ENCODE assay signal across 20 cellular contexts in the genomic region with DNA sequence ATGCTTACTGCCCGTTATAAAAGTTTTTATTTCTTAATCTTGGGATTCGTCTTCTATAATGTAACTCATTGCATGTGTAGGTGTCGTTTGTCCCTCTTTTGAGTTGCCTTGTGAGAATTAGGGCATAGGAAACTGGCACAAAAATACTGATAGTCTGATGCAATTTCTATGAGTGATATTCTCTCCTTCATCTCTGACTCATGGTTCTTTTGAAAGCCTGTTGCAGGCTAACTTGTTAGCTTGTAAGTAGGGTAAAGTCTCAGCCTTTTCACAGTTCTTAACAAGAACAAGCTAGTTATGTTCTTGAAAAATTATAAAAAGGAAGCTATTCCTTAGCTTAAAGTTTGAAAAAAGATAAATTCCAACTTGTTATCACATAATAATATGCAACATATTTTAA.
A peak's percentile ranks its signal among the peaks of the same experiment; 100 is the strongest.
DNase-seq lines count a peak whose midpoint lies in the region; TF ChIP-seq lines count a peak whose summit lies in the region.
"Had no signal": no experiment of that assay in that cellular context is flagged by ENCODE, and none has a peak within 500 bp of the region (broad histone marks: within the 10 kb centered on the region; RNA-seq: fewer than 3 reads in every experiment).

No MANE protein-coding gene starts in this region.

- H3K9ac ChIP-seq in SU-DHL-6 (ENCODE audit: low read length) (no peak overlapping the region), smooth muscle cell (ENCODE audit: low read depth) (no peak overlapping the region)
- H3K9ac ChIP-seq: BLaER1 treated with 17β-estradiol and CSF1 and Interleukin-3, amounts not matched to agents 10 nM and 100 nM had no signal

- no peaks in the 10 kb centered on the region for H3K9me2 ChIP-seq in SU-DHL-6 (replicated peaks; ENCODE audit: insufficient read depth, low read length)

- H3F3A ChIP-seq in SU-DHL-6 (ENCODE audit: insufficient read depth) (no peaks in the 10 kb centered on the region), smooth muscle cell (ENCODE audit: low read depth) (no peaks in the 10 kb centered on the region)

- H3K4me2 ChIP-seq in SU-DHL-6 (ENCODE audit: low read depth, low read length, poor library complexity, severe bottlenecking) = no peak overlapping the region
- H3K4me2 ChIP-seq in smooth muscle cell = no peak overlapping the region
- H3K4me2 ChIP-seq: BLaER1 treated with 17β-estradiol and CSF1 and Interleukin-3, amounts not matched to agents 10 nM and 100 nM had no signal

- H3K4me1 ChIP-seq in smooth muscle cell (ENCODE audit: low read depth) = no peaks in the 10 kb centered on the region
- H3K4me1 ChIP-seq: BLaER1 treated with 17β-estradiol and CSF1 and Interleukin-3, amounts not matched to agents 10 nM and 100 nM; spleen; transverse colon had no signal

- H4K20me1 ChIP-seq in SU-DHL-6 (ENCODE audit: low read depth, low read length) = no peaks in the 10 kb centered on the region
- H4K20me1 ChIP-seq in smooth muscle cell (ENCODE audit: low read depth) = no peaks in the 10 kb centered on the region
- H4K20me1 ChIP-seq: BLaER1 treated with 17β-estradiol and CSF1 and Interleukin-3, amounts not matched to agents 10 nM and 100 nM had no signal

- H3K36me3 ChIP-seq in SU-DHL-6 (ENCODE audit: low read length) (no peaks in the 10 kb centered on the region), smooth muscle cell (ENCODE audit: low read depth) (no peaks in the 10 kb centered on the region)
- H3K36me3 ChIP-seq: BLaER1 treated with 17β-estradiol and CSF1 and Interleukin-3, amounts not matched to agents 10 nM and 100 nM; ovary; spleen; transverse colon had no signal

- H3K27ac ChIP-seq in SU-DHL-6 (ENCODE audit: low read depth, low read length) = no peak overlapping the region
- H3K27ac ChIP-seq in smooth muscle cell (ENCODE audit: low read depth) = no peak overlapping the region
- H3K27ac ChIP-seq: 22Rv1; BLaER1 treated with 17β-estradiol and CSF1 and Interleukin-3, amounts not matched to agents 10 nM and 100 nM; ovary; spleen; transverse colon had no signal

- H2AFZ ChIP-seq in SU-DHL-6 (ENCODE audit: low read depth, low read length, severe bottlenecking) (peak overlapping the region; percentile 43), smooth muscle cell (ENCODE audit: low read depth) (peak overlapping the region; percentile 2)

- DNase-seq in DMS53 (lab: John Stamatoyannopoulos, UW) (peak; percentile 12), DMS53 treated with DMSO at 0.1 percent for 48 hours (lab: John Stamatoyannopoulos, UW; ENCODE audit: unreplicated experiment) (no peak), fibroblast of peridontal ligament (ENCODE audit: extremely low read depth) (peak; percentile 86), smooth muscle cell (lab: John Stamatoyannopoulos, UW; ENCODE audit: unreplicated experiment) (no peak), pons (ENCODE audit: low spot score) (no peak), UCSD-AML1 (lab: John Stamatoyannopoulos, UW; ENCODE audit: unreplicated experiment) (no peak), OCI-M1 (lab: John Stamatoyannopoulos, UW) (no peak)
- DNase-seq: activated B cell treated with CpG ODN at 0.5 μM for 24 hours; activated effector memory CD4-positive, alpha-beta T cell treated with anti-CD3 and anti-CD28 coated beads, Interleukin-2, amount 50 U/mL, for 16 hours; aorta; cortex of kidney; hypothalamus; NCI-H2081 treated with DMSO at 0.1 percent for 48 hours; NCI-H69; ovary; spleen; transverse colon had no signal

- no peaks in the 10 kb centered on the region for H3K27me3 ChIP-seq in SU-DHL-6 (ENCODE audit: low read length)
- no peaks in the 10 kb centered on the region for H3K27me3 ChIP-seq in smooth muscle cell (ENCODE audit: low read depth)
- H3K27me3 ChIP-seq: BLaER1 treated with 17β-estradiol and CSF1 and Interleukin-3, amounts not matched to agents 10 nM and 100 nM; ovary; spleen; transverse colon had no signal

- no peaks in the 10 kb centered on the region for H3K79me2 ChIP-seq in SU-DHL-6 (ENCODE audit: insufficient read depth, low read length)
- no peaks in the 10 kb centered on the region for H3K79me2 ChIP-seq in smooth muscle cell (ENCODE audit: low read depth)

- H3K9me3 ChIP-seq in SU-DHL-6 (ENCODE audit: insufficient read depth, low read length) (no peaks in the 10 kb centered on the region), smooth muscle cell (replicated peaks; ENCODE audit: low read depth) (no peaks in the 10 kb centered on the region)
- H3K9me3 ChIP-seq: BLaER1 treated with 17β-estradiol and CSF1 and Interleukin-3, amounts not matched to agents 10 nM and 100 nM; ovary; transverse colon had no signal

- 83% methylated on average over 3 of the region's 3 CpGs for WGBS in smooth muscle cell (ENCODE audit: low lambda C conversion rate)

- TF ChIP-seq CTCF in SU-DHL-6 (IDR thresholded peaks at IDR 0.05; ENCODE audit: insufficient read depth, low read length, poor library complexity, severe bottlenecking) (no peak), smooth muscle cell (IDR thresholded peaks at IDR 0.05; ENCODE audit: borderline replicate concordance, insufficient read depth, poor library complexity, severe bottlenecking) (no peak)

- no peak overlapping the region for H3K4me3 ChIP-seq in SU-DHL-6 (ENCODE audit: insufficient read depth, low read length, poor library complexity, severe bottlenecking)
- H3K4me3 ChIP-seq in smooth muscle cell = no peak overlapping the region
- H3K4me3 ChIP-seq: BLaER1 treated with 17β-estradiol and CSF1 and Interleukin-3, amounts not matched to agents 10 nM and 100 nM; ovary; spleen; transverse colon had no signal

Comparison
In these comparisons a context has a peak if more than half of its experiments do, and no peak if none do; other contexts are left out.
1. DNase-seq: peak in DMS53 (single experiment) and fibroblast of peridontal ligament (single experiment); none in DMS53 treated with DMSO at 0.1 percent for 48 hours (single experiment), smooth muscle cell (single experiment), pons (single experiment), UCSD-AML1 (single experiment) and OCI-M1 (single experiment).